In genomic region chr5:147455321-147455720, GRCh38 we compare ENCODE assay signal across 8 cellular contexts. TPM values are rescaled to one million over a fixed set of nuclear protein-coding genes. Genes with fewer than 3 reads are reported as not detected.
DNase-seq lines count a peak whose midpoint lies in the region; ATAC-seq lines count a peak whose summit lies in the region.

No MANE protein-coding gene starts in this region.

- H3K27ac ChIP-seq in ACC112 (ENCODE audit: low read depth, low read length) (no peak overlapping the region), iPS-18a (ENCODE audit: low read length) (no peak overlapping the region)

- no peak overlapping the region for H3K9ac ChIP-seq in iPS-18a (ENCODE audit: low read length)

- DNase-seq in RPMI7951 (ENCODE audit: low read depth), result peak; percentile 83
- no peak for DNase-seq in activated CD4-positive, alpha-beta T cell treated with anti-CD3 and anti-CD28 coated beads, Interleukin-2, amount 50 U/mL, for 4 hours

- H2AFZ ChIP-seq in ACC112 (ENCODE audit: low read length, unreplicated experiment), result no peak overlapping the region

- H3K4me3 ChIP-seq in ACC112 (ENCODE audit: low read depth, low read length), result peak overlapping the region; percentile 88; the same call in 1 of the 2 replicates
- peak overlapping the region; percentile 92 for H3K4me3 ChIP-seq in iPS-18a (ENCODE audit: low read length)

- H3K79me2 ChIP-seq in ACC112 (ENCODE audit: control insufficient read depth, insufficient read depth, low read length, unreplicated experiment), result no peaks in the 10 kb centered on the region

- no peaks in the 10 kb centered on the region for H3K4me1 ChIP-seq in ACC112 (ENCODE audit: control insufficient read depth, insufficient read depth, low read length, unreplicated experiment)
- H3K4me1 ChIP-seq in iPS-18a (ENCODE audit: control insufficient read depth, low read depth, low read length), result peaks cover 34% of the 10 kb centered on the region

- H3K9me3 ChIP-seq in iPS-18a (ENCODE audit: control insufficient read depth, low read depth, low read length), result no peaks in the 10 kb centered on the region

- H3K36me3 ChIP-seq in ACC112 (ENCODE audit: insufficient read depth, low read length) (no peaks in the 10 kb centered on the region), iPS-18a (ENCODE audit: control insufficient read depth, low read depth, low read length) (no peaks in the 10 kb centered on the region)

- ATAC-seq in GM21390 (IDR thresholded peaks at IDR 0.05; ENCODE audit: unreplicated experiment), result peak; percentile 41
- ATAC-seq in GM21717 (IDR thresholded peaks at IDR 0.05; ENCODE audit: unreplicated experiment), result no peak
- no peak for ATAC-seq in HG02763 (IDR thresholded peaks at IDR 0.05; ENCODE audit: unreplicated experiment)
- ATAC-seq in HG03025 (IDR thresholded peaks at IDR 0.05; ENCODE audit: low FRiP score, unreplicated experiment), result no peak

- H3K27me3 ChIP-seq in ACC112 (ENCODE audit: insufficient read depth, low read length) (no peaks in the 10 kb centered on the region; the same call in 1 of the 2 replicates), iPS-18a (ENCODE audit: control insufficient read depth, insufficient read depth, low read length) (no peaks in the 10 kb centered on the region)

RNA-seq across cellular contexts. Expression of gene DPYSL3, which starts 54.5 kb away (rescaled TPM):
- total RNA-seq in RPMI7951 (2014; rRNA removed; shearing (Covaris generic)), result 191 and 198 TPM in 2 replicates
